In the genomic region with DNA sequence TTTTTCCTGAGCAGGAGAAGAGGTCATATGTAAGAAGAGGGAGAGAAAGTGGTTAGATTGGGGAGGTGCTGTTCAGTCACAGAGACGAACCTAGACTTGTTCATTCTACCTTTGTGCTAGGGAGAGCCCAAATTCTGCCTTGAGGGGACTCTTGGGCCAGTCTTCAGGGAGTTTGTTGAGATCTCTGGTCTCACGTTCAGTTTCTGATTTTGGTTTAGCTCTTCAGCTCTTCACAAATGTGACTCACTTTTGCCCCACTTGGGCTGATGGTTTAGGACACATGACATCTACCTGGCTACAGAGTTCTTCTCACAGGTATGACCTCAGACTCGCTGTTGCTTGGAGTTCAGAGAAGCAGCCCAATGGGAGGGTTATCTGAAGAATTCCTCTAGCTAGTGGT, we compare ENCODE assay signal across 19 cellular contexts. TPM values are rescaled to one million over a fixed set of nuclear protein-coding genes. Genes with fewer than 3 reads are reported as not detected.
A peak's percentile ranks its signal among the peaks of the same experiment; 100 is the strongest.
DNase-seq lines count a peak whose midpoint lies in the region; ATAC-seq and TF ChIP-seq lines count a peak whose summit lies in the region.
"Had no signal": no experiment of that assay in that cellular context is flagged by ENCODE, and none has a peak within 500 bp of the region (broad histone marks: within the 10 kb centered on the region; RNA-seq: fewer than 3 reads in every experiment).

No MANE protein-coding gene starts in this region.

- no peaks in the 10 kb centered on the region for H3K9me3 ChIP-seq in neural progenitor cell (ENCODE audit: low read depth)
- H3K9me3 ChIP-seq: Caco-2 had no signal

- no peaks in the 10 kb centered on the region for H3K27me3 ChIP-seq in neural progenitor cell

- peaks cover 2% of the 10 kb centered on the region for H3K9me3 Mint-ChIP-seq in activated CD4-positive, alpha-beta memory T cell treated with anti-CD3 and anti-CD28 coated beads for 36 hours
- H3K9me3 Mint-ChIP-seq in activated CD4-positive, alpha-beta memory T cell treated with anti-CD3 and anti-CD28 coated beads, Interleukin-2, amount 10 ng/mL, durations not matched to agents 7 days and 5 days = peaks cover 5% of the 10 kb centered on the region
- peaks cover 9% of the 10 kb centered on the region for H3K9me3 Mint-ChIP-seq in neural progenitor cell
- H3K9me3 Mint-ChIP-seq in activated T-helper 2 cell treated with anti-CD3 and anti-CD28 coated beads, Interferon-gamma antibody, Interleukin-2, Interleukin-4, amounts not matched to agents 10 μg/mL and 5 μg/mL and 100 μg/mL, durations not matched to agents 14 hours and 24 hours and 36 hours = peaks cover 9% of the 10 kb centered on the region
- H3K9me3 Mint-ChIP-seq: GM23338 had no signal

- DNase-seq in activated CD4-positive, alpha-beta memory T cell treated with anti-CD3 and anti-CD28 coated beads for 36 hours = peak; percentile 22
- DNase-seq in activated CD4-positive, alpha-beta memory T cell treated with anti-CD3 and anti-CD28 coated beads, Interleukin-2, amount 10 ng/mL, durations not matched to agents 7 days and 5 days = no peak
- DNase-seq in neural progenitor cell (ENCODE audit: low spot score) (no peak), NCI-H2081 (lab: John Stamatoyannopoulos, UW) (no peak)
- DNase-seq in activated T-helper 2 cell treated with anti-CD3 and anti-CD28 coated beads, Interferon-gamma antibody, Interleukin-2, Interleukin-4, amounts not matched to agents 10 μg/mL and 5 μg/mL and 100 μg/mL, durations not matched to agents 14 hours and 24 hours and 36 hours (ENCODE audit: low spot score) = no peak
- DNase-seq: Caco-2, KG1, NCI-H187, NCI-H345, NCI-H524 treated with DMSO at 0.1 percent for 48 hours, RPMI8226, SIG-M5 had no signal

- H3K27ac ChIP-seq in neural progenitor cell = no peak overlapping the region

- no peaks in the 10 kb centered on the region for H3K79me2 ChIP-seq in neural progenitor cell (ENCODE audit: low read depth)

- H3K27ac Mint-ChIP-seq in activated CD4-positive, alpha-beta memory T cell treated with anti-CD3 and anti-CD28 coated beads for 36 hours = no peak overlapping the region
- H3K27ac Mint-ChIP-seq in activated CD4-positive, alpha-beta memory T cell treated with anti-CD3 and anti-CD28 coated beads, Interleukin-2, amount 10 ng/mL, durations not matched to agents 7 days and 5 days = no peak overlapping the region
- H3K27ac Mint-ChIP-seq in neural progenitor cell = peak overlapping the region; percentile 22
- no peak overlapping the region for H3K27ac Mint-ChIP-seq in activated T-helper 2 cell treated with anti-CD3 and anti-CD28 coated beads, Interferon-gamma antibody, Interleukin-2, Interleukin-4, amounts not matched to agents 10 μg/mL and 5 μg/mL and 100 μg/mL, durations not matched to agents 14 hours and 24 hours and 36 hours
- H3K27ac Mint-ChIP-seq: B cell, GM23338 had no signal

- intact Hi-C loops in activated CD4-positive, alpha-beta memory T cell treated with anti-CD3 and anti-CD28 coated beads for 36 hours (cut with micrococcal nuclease) = no loop called here
- intact Hi-C loops in activated T-helper 2 cell treated with anti-CD3 and anti-CD28 coated beads, Interferon-gamma antibody, Interleukin-2, Interleukin-4, amounts not matched to agents 10 μg/mL and 5 μg/mL and 100 μg/mL, durations not matched to agents 14 hours and 24 hours and 36 hours (cut with micrococcal nuclease) = no loop called here

- H3K27me3 Mint-ChIP-seq in activated CD4-positive, alpha-beta memory T cell treated with anti-CD3 and anti-CD28 coated beads for 36 hours = no peaks in the 10 kb centered on the region
- peaks cover 5% of the 10 kb centered on the region for H3K27me3 Mint-ChIP-seq in activated CD4-positive, alpha-beta memory T cell treated with anti-CD3 and anti-CD28 coated beads, Interleukin-2, amount 10 ng/mL, durations not matched to agents 7 days and 5 days
- H3K27me3 Mint-ChIP-seq in neural progenitor cell (ENCODE audit: insufficient read depth, low read depth) = no peaks in the 10 kb centered on the region
- H3K27me3 Mint-ChIP-seq in activated T-helper 2 cell treated with anti-CD3 and anti-CD28 coated beads, Interferon-gamma antibody, Interleukin-2, Interleukin-4, amounts not matched to agents 10 μg/mL and 5 μg/mL and 100 μg/mL, durations not matched to agents 14 hours and 24 hours and 36 hours (ENCODE audit: low read depth) = peaks cover 5% of the 10 kb centered on the region
- H3K27me3 Mint-ChIP-seq: B cell had no signal

- H2AFZ ChIP-seq in neural progenitor cell (replicated peaks) = no peak overlapping the region

- no peak overlapping the region for H3K9ac ChIP-seq in neural progenitor cell

- H3F3A ChIP-seq in neural progenitor cell (ENCODE audit: low read depth) = no peaks in the 10 kb centered on the region

- H4K20me1 ChIP-seq in neural progenitor cell (ENCODE audit: low read depth) = no peaks in the 10 kb centered on the region

- no peak overlapping the region for H3K4me3 Mint-ChIP-seq in activated CD4-positive, alpha-beta memory T cell treated with anti-CD3 and anti-CD28 coated beads for 36 hours
- no peak overlapping the region for H3K4me3 Mint-ChIP-seq in activated CD4-positive, alpha-beta memory T cell treated with anti-CD3 and anti-CD28 coated beads, Interleukin-2, amount 10 ng/mL, durations not matched to agents 7 days and 5 days
- H3K4me3 Mint-ChIP-seq in neural progenitor cell = no peak overlapping the region
- no peak overlapping the region for H3K4me3 Mint-ChIP-seq in activated T-helper 2 cell treated with anti-CD3 and anti-CD28 coated beads, Interferon-gamma antibody, Interleukin-2, Interleukin-4, amounts not matched to agents 10 μg/mL and 5 μg/mL and 100 μg/mL, durations not matched to agents 14 hours and 24 hours and 36 hours (ENCODE audit: low read depth)
- H3K4me3 Mint-ChIP-seq: B cell, GM23338 had no signal

- H3K36me3 ChIP-seq in neural progenitor cell = no peaks in the 10 kb centered on the region

- ATAC-seq in GM18511 (IDR thresholded peaks at IDR 0.05; ENCODE audit: unreplicated experiment) (peak; percentile 69), HG03460 (IDR thresholded peaks at IDR 0.05; ENCODE audit: unreplicated experiment) (peak; percentile 47), HG03439 (IDR thresholded peaks at IDR 0.05; ENCODE audit: unreplicated experiment) (no peak)
- ATAC-seq: GM23338, HCT116, SK-N-SH treated with all-trans-retinoic acid at 6 μM for 48 hours had no signal

- no peak overlapping the region for H3K4me2 ChIP-seq in neural progenitor cell
- H3K4me2 ChIP-seq: GM23338 had no signal

- TF ChIP-seq CTCF in neural progenitor cell (IDR thresholded peaks at IDR 0.05) = no peak

- H3K4me1 ChIP-seq in neural progenitor cell = no peaks in the 10 kb centered on the region
- H3K4me1 ChIP-seq: Caco-2 had no signal

- POLR2A ChIA-PET in activated CD4-positive, alpha-beta memory T cell treated with anti-CD3 and anti-CD28 coated beads for 36 hours (lab: Charles Lee) = no interaction called here
- POLR2A ChIA-PET in activated CD4-positive, alpha-beta memory T cell treated with anti-CD3 and anti-CD28 coated beads, Interleukin-2, amount 10 ng/mL, durations not matched to agents 7 days and 5 days (lab: Charles Lee) = interaction anchor here (1.4 kb wide), 1 partner anchor 50 kb away, joined by 3 read pairs; no protein-coding TSS in a partner anchor

- H3K4me3 ChIP-seq in neural progenitor cell = no peak overlapping the region
- H3K4me3 ChIP-seq: GM23338 had no signal

- H3K4me1 Mint-ChIP-seq in activated CD4-positive, alpha-beta memory T cell treated with anti-CD3 and anti-CD28 coated beads for 36 hours (ENCODE audit: low read depth) = peaks cover 5% of the 10 kb centered on the region
- H3K4me1 Mint-ChIP-seq in activated CD4-positive, alpha-beta memory T cell treated with anti-CD3 and anti-CD28 coated beads, Interleukin-2, amount 10 ng/mL, durations not matched to agents 7 days and 5 days = peaks cover 3% of the 10 kb centered on the region
- peaks cover 48% of the 10 kb centered on the region for H3K4me1 Mint-ChIP-seq in neural progenitor cell
- peaks cover 8% of the 10 kb centered on the region for H3K4me1 Mint-ChIP-seq in activated T-helper 2 cell treated with anti-CD3 and anti-CD28 coated beads, Interferon-gamma antibody, Interleukin-2, Interleukin-4, amounts not matched to agents 10 μg/mL and 5 μg/mL and 100 μg/mL, durations not matched to agents 14 hours and 24 hours and 36 hours (ENCODE audit: low read depth)
- H3K4me1 Mint-ChIP-seq: B cell, GM23338 had no signal

- CTCF ChIA-PET in activated CD4-positive, alpha-beta memory T cell treated with anti-CD3 and anti-CD28 coated beads for 36 hours (lab: Charles Lee) = no interaction called here
- CTCF ChIA-PET in activated CD4-positive, alpha-beta memory T cell treated with anti-CD3 and anti-CD28 coated beads, Interleukin-2, amount 10 ng/mL, durations not matched to agents 7 days and 5 days (lab: Charles Lee) = no interaction called here

- H3K36me3 Mint-ChIP-seq in activated CD4-positive, alpha-beta memory T cell treated with anti-CD3 and anti-CD28 coated beads for 36 hours = no peaks in the 10 kb centered on the region
- H3K36me3 Mint-ChIP-seq in activated CD4-positive, alpha-beta memory T cell treated with anti-CD3 and anti-CD28 coated beads, Interleukin-2, amount 10 ng/mL, durations not matched to agents 7 days and 5 days (ENCODE audit: low read depth) = peaks cover 2% of the 10 kb centered on the region
- no peaks in the 10 kb centered on the region for H3K36me3 Mint-ChIP-seq in neural progenitor cell
- H3K36me3 Mint-ChIP-seq in activated T-helper 2 cell treated with anti-CD3 and anti-CD28 coated beads, Interferon-gamma antibody, Interleukin-2, Interleukin-4, amounts not matched to agents 10 μg/mL and 5 μg/mL and 100 μg/mL, durations not matched to agents 14 hours and 24 hours and 36 hours (ENCODE audit: low read depth) = peaks cover 3% of the 10 kb centered on the region

RNA-seq across cellular contexts. Expression of a gene that starts 49.2 kb away (rescaled TPM):
- 100 to 1,000 TPM; 215 to 218 TPM for total RNA-seq in activated CD4-positive, alpha-beta memory T cell treated with anti-CD3 and anti-CD28 coated beads for 36 hours
- 100 to 1,000 TPM; 147 to 151 TPM for total RNA-seq in activated CD4-positive, alpha-beta memory T cell treated with anti-CD3 and anti-CD28 coated beads, Interleukin-2, amount 10 ng/mL, durations not matched to agents 7 days and 5 days
- total RNA-seq in neural progenitor cell (ENCODE audit: low replicate concordance) = 175 and 227 TPM in 2 replicates
- total RNA-seq in activated T-helper 2 cell treated with anti-CD3 and anti-CD28 coated beads, Interferon-gamma antibody, Interleukin-2, Interleukin-4, amounts not matched to agents 10 μg/mL and 5 μg/mL and 100 μg/mL, durations not matched to agents 14 hours and 24 hours and 36 hours = 179 and 183 TPM in 2 replicates
